ENCODE assay signal across 8 cellular contexts in genomic region chr17:21510686-21511367, GRCh38.
DNase-seq lines count a peak whose midpoint lies in the region; ATAC-seq and TF ChIP-seq lines count a peak whose summit lies in the region.

No MANE protein-coding gene starts in this region.

- TF ChIP-seq EP300 in esophagus muscularis mucosa (IDR thresholded peaks at IDR 0.05): no peak

- no peaks in the 10 kb centered on the region for H4K20me1 ChIP-seq in PC-3 (ENCODE audit: low read length)

- H2BK15ac ChIP-seq in neuronal stem cell (ENCODE audit: low read length): no peak overlapping the region

- H3K4me2 ChIP-seq in PC-3 (ENCODE audit: low read length): no peak overlapping the region
- H3K4me2 ChIP-seq in neuronal stem cell (ENCODE audit: insufficient read depth, low read length, poor library complexity, severe bottlenecking): peak overlapping the region; percentile 88

- CTCF ChIA-PET in PC-3 (lab: Charles Lee): interaction anchor here (1.3 kb wide), 1 partner anchor 54 kb away, joined by 15 read pairs; no protein-coding TSS in a partner anchor

- H3K4me3 ChIP-seq in PC-3 (ENCODE audit: low read length): no peak overlapping the region
- H3K4me3 ChIP-seq in esophagus muscularis mucosa: peak overlapping the region; percentile 56 to 67 (median 58)
- H3K4me3 ChIP-seq in neuronal stem cell (ENCODE audit: low read length in 2 of 2): peak overlapping the region in 1 of 2 donors; percentile 74

- peak overlapping the region; percentile 62; the same call in 1 of the 2 replicates for H2AFZ ChIP-seq in PC-3 (ENCODE audit: low read length)
- H2AFZ ChIP-seq in neuronal stem cell (ENCODE audit: low read length): peak overlapping the region; percentile 92

- TF ChIP-seq POLR2A in esophagus muscularis mucosa (IDR thresholded peaks at IDR 0.05; ENCODE audit: low read depth): no peak

- H3K9me2 ChIP-seq in PC-3 (replicated peaks; ENCODE audit: low read length): no peaks in the 10 kb centered on the region

- H2AK5ac ChIP-seq in neuronal stem cell (ENCODE audit: low read depth, low read length): no peak overlapping the region

- 52% methylated on average over 14 of the region's 14 CpGs for WGBS in esophagus muscularis mucosa
- no CpG with 5 or more reads among the region's 14 CpGs for WGBS in neuronal stem cell (ENCODE audit: extremely low coverage in 2 of 2, insufficient read length in 2 of 2, insufficient replicate concordance in 1 of 2), 2 donors

- H3F3A ChIP-seq in PC-3 (ENCODE audit: low read length, unreplicated experiment): no peaks in the 10 kb centered on the region

- H3K4me1 ChIP-seq in PC-3 (ENCODE audit: insufficient read depth, low read length) (no peaks in the 10 kb centered on the region; the same call in 1 of the 2 replicates), esophagus muscularis mucosa (peaks cover 9 to 19% (median 18%) of the 10 kb centered on the region in 4 donors), neuronal stem cell (ENCODE audit: control insufficient read depth in 2 of 2, insufficient read depth in 1 of 2, low read depth in 1 of 2, low read length in 2 of 2) (peaks cover 0 to 2% of the 10 kb centered on the region in 2 donors), foreskin keratinocyte (peaks cover 8% of the 10 kb centered on the region)

- peak; percentile 13 for DNase-seq in CD1c-positive myeloid dendritic cell (ENCODE audit: extremely low spot score)
- DNase-seq in PC-3: no peak
- no peak for DNase-seq in esophagus muscularis mucosa (ENCODE audit: extremely low spot score)
- no peak for DNase-seq in neuronal stem cell (ENCODE audit: low spot score)
- no peak for DNase-seq in foreskin keratinocyte
- no peak for DNase-seq in posterior vena cava (ENCODE audit: low spot score)
- DNase-seq in NCI-H146 treated with DMSO at 0.1 percent for 48 hours (lab: John Stamatoyannopoulos, UW; ENCODE audit: unreplicated experiment): no peak
- no peak for DNase-seq in effector CD4-positive, alpha-beta T cell

- TF ChIP-seq CTCF in PC-3 (conservative IDR thresholded peaks at IDR 0.05; ENCODE audit: low read depth, low read length) (no peak), esophagus muscularis mucosa (IDR thresholded peaks at IDR 0.05) (no peak), foreskin keratinocyte (conservative IDR thresholded peaks at IDR 0.05) (no peak)

- H3K36me3 ChIP-seq in PC-3 (ENCODE audit: low read depth, low read length) (no peaks in the 10 kb centered on the region), esophagus muscularis mucosa (no peaks in the 10 kb centered on the region), neuronal stem cell (replicated peaks in 1 of 2; ENCODE audit: control insufficient read depth in 2 of 2, insufficient read depth in 2 of 2, low read length in 2 of 2) (no peaks in the 10 kb centered on the region)

- no peak overlapping the region for H2BK5ac ChIP-seq in neuronal stem cell (ENCODE audit: low read length)

- no peak overlapping the region for H3K23ac ChIP-seq in neuronal stem cell (ENCODE audit: low read depth, low read length, poor library complexity)

- POLR2A ChIA-PET in PC-3 (lab: Charles Lee; ENCODE audit: unreplicated experiment): no interaction called here

- no peak overlapping the region for H2BK120ac ChIP-seq in neuronal stem cell (ENCODE audit: low read depth, low read length)

- H3K27ac ChIP-seq in PC-3 (ENCODE audit: low read length): no peak overlapping the region
- H3K27ac ChIP-seq in esophagus muscularis mucosa (replicated peaks in 1 of 4): peak overlapping the region; percentile 43 to 63 (median 50)
- H3K27ac ChIP-seq in neuronal stem cell (replicated peaks; ENCODE audit: low read length): no peak overlapping the region
- no peak overlapping the region for H3K27ac ChIP-seq in foreskin keratinocyte

- no peak overlapping the region for H3K14ac ChIP-seq in neuronal stem cell (ENCODE audit: low read length)

- H4K8ac ChIP-seq in neuronal stem cell (ENCODE audit: low read depth, low read length): no peak overlapping the region

- H4K91ac ChIP-seq in neuronal stem cell (ENCODE audit: low read depth, low read length, poor library complexity): no peak overlapping the region

- H2BK12ac ChIP-seq in neuronal stem cell (ENCODE audit: low read length): no peak overlapping the region

- peak overlapping the region; percentile 77 for H3K18ac ChIP-seq in neuronal stem cell (ENCODE audit: low read length)

- intact Hi-C loops in PC-3 (cut with micrococcal nuclease): loop anchor here (1.0 to 5.0 kb wide), 2 partner anchors 54 to 194 kb away; no protein-coding TSS in a partner anchor
- intact Hi-C loops in esophagus muscularis mucosa (cut with DNase I): loop anchor here (2.0 to 10.0 kb wide), 3 partner anchors 54 to 389 kb away; no protein-coding TSS in a partner anchor
- intact Hi-C loops in posterior vena cava (cut with DNase I): loop anchor here (5.0 to 10.0 kb wide), 4 partner anchors 54 to 389 kb away; no protein-coding TSS in a partner anchor

- ATAC-seq in PC-3 (no peak), foreskin keratinocyte (no peak)

- no TSS peak for BruUV-seq in PC-3 (replicated peaks; lab: Mats Ljungman, UMichigan)

- no peak overlapping the region for H3K9ac ChIP-seq in PC-3 (ENCODE audit: low read length)
- no peak overlapping the region for H3K9ac ChIP-seq in neuronal stem cell (ENCODE audit: low read depth, low read length, poor library complexity)

- no peaks in the 10 kb centered on the region for H3K79me1 ChIP-seq in neuronal stem cell (ENCODE audit: low read depth, low read length)

- H3K79me2 ChIP-seq in PC-3 (ENCODE audit: low read length): no peaks in the 10 kb centered on the region

- no peak overlapping the region for H3K4ac ChIP-seq in neuronal stem cell (ENCODE audit: low read length)

- H3K9me3 ChIP-seq in PC-3 (ENCODE audit: low read length): no peaks in the 10 kb centered on the region
- H3K9me3 ChIP-seq in esophagus muscularis mucosa: no peaks in the 10 kb centered on the region
- H3K9me3 ChIP-seq in neuronal stem cell (replicated peaks in 1 of 2; ENCODE audit: control insufficient read depth in 2 of 2, insufficient read depth in 1 of 2, low read depth in 1 of 2, low read length in 2 of 2): no peaks in the 10 kb centered on the region

- 0 out of 2 replicates have a peak, but pooled peaks cover 4% of the 10 kb centered on the region for H3K27me3 ChIP-seq in PC-3 (ENCODE audit: low read length)
- peaks cover 0 to 17% (median 0%) of the 10 kb centered on the region in 4 donors for H3K27me3 ChIP-seq in esophagus muscularis mucosa
- H3K27me3 ChIP-seq in neuronal stem cell (ENCODE audit: control insufficient read depth in 3 of 3, insufficient read depth in 3 of 3, low read depth in 1 of 3, low read length in 3 of 3): peaks cover 0 to 21% (median 14%) of the 10 kb centered on the region in 3 experiments
- H3K27me3 ChIP-seq in foreskin keratinocyte: peaks cover 9% of the 10 kb centered on the region

Comparison
In these comparisons a context has a peak if more than half of its experiments do, and no peak if none do; other contexts are left out.
1. H3K27ac ChIP-seq: peak in esophagus muscularis mucosa (4 of 4); none in PC-3 (single experiment), neuronal stem cell (single experiment) and foreskin keratinocyte (single experiment).